Comparison of ENCODE assay signal across 10 cellular contexts in genomic region chr18:76265375-76266225, GRCh38.
A peak's percentile ranks its signal among the peaks of the same experiment; 100 is the strongest.
DNase-seq lines count a peak whose midpoint lies in the region; ATAC-seq and TF ChIP-seq lines count a peak whose summit lies in the region.
"Had no signal": no experiment of that assay in that cellular context is flagged by ENCODE, and none has a peak within 500 bp of the region (broad histone marks: within the 10 kb centered on the region; RNA-seq: fewer than 3 reads in every experiment).

No MANE protein-coding gene starts in this region.

- H3K36me3 ChIP-seq in neuronal stem cell (replicated peaks in 1 of 2; ENCODE audit: control insufficient read depth in 2 of 2, insufficient read depth in 2 of 2, low read length in 2 of 2) (no peaks in the 10 kb centered on the region), urinary bladder (ENCODE audit: insufficient read depth) (no peaks in the 10 kb centered on the region)

- no peak overlapping the region for H3K9ac ChIP-seq in neuronal stem cell (ENCODE audit: low read depth, low read length, poor library complexity)

- H3K27me3 ChIP-seq in neuronal stem cell (ENCODE audit: control insufficient read depth in 3 of 3, insufficient read depth in 3 of 3, low read depth in 1 of 3, low read length in 3 of 3): no peaks in the 10 kb centered on the region

- peak overlapping the region; percentile 40 for H2AFZ ChIP-seq in neuronal stem cell (ENCODE audit: low read length)

- H3K4me2 ChIP-seq in neuronal stem cell (ENCODE audit: insufficient read depth, low read length, poor library complexity, severe bottlenecking): no peak overlapping the region

- H4K91ac ChIP-seq in neuronal stem cell (ENCODE audit: low read depth, low read length, poor library complexity): no peak overlapping the region

- DNase-seq in activated T-cell treated with anti-CD3 and anti-CD28 coated beads, Interleukin-2, amount 50 U/mL, for 72 hours: no peak
- DNase-seq in activated T-cell treated with anti-CD3 and anti-CD28 coated beads, Interleukin-2, amount 50 U/mL, for 1 hour: no peak
- DNase-seq in foreskin fibroblast (peak; percentile 30 to 74), neuronal stem cell (ENCODE audit: low spot score) (no peak), NCI-H2227 treated with DMSO at 0.1 percent for 48 hours (lab: John Stamatoyannopoulos, UW) (no peak)
- DNase-seq: activated CD4-positive, alpha-beta T cell treated with anti-CD3 and anti-CD28 coated beads, Interleukin-2, amount 50 U/mL, for 1 hour; NCI-H1105 had no signal

- H2BK12ac ChIP-seq in neuronal stem cell (ENCODE audit: low read length): no peak overlapping the region

- no peaks in the 10 kb centered on the region for H3K9me3 ChIP-seq in neuronal stem cell (replicated peaks in 1 of 2; ENCODE audit: control insufficient read depth in 2 of 2, insufficient read depth in 1 of 2, low read depth in 1 of 2, low read length in 2 of 2)

- H3K27me3 Mint-ChIP-seq in activated T-cell treated with anti-CD3 and anti-CD28 coated beads, Interleukin-2, amount 50 U/mL, for 72 hours (ENCODE audit: low read depth): peaks cover 10% of the 10 kb centered on the region

- H3K14ac ChIP-seq in neuronal stem cell (ENCODE audit: low read length): no peak overlapping the region

- no peaks in the 10 kb centered on the region for H3K9me3 Mint-ChIP-seq in activated T-cell treated with anti-CD3 and anti-CD28 coated beads, Interleukin-2, amount 50 U/mL, for 72 hours

- peak overlapping the region; percentile 3 for H3K18ac ChIP-seq in neuronal stem cell (ENCODE audit: low read length)

- H3K4me1 ChIP-seq in neuronal stem cell (ENCODE audit: control insufficient read depth in 2 of 2, insufficient read depth in 1 of 2, low read depth in 1 of 2, low read length in 2 of 2) (peaks cover 30 to 32% of the 10 kb centered on the region in 2 donors), urinary bladder (ENCODE audit: insufficient read depth) (no peaks in the 10 kb centered on the region)

- no peak overlapping the region for H3K4ac ChIP-seq in neuronal stem cell (ENCODE audit: low read length)

- ATAC-seq in activated T-cell treated with anti-CD3 and anti-CD28 coated beads, Interleukin-2, amount 50 U/mL, for 72 hours (replicated peaks in 1 of 2): no peak
- ATAC-seq in HG03521 (IDR thresholded peaks at IDR 0.05; ENCODE audit: unreplicated experiment): no peak
- no peak for ATAC-seq in HG03039 (IDR thresholded peaks at IDR 0.05; ENCODE audit: unreplicated experiment)

- no peak for TF ChIP-seq CTCF in foreskin fibroblast (IDR thresholded peaks at IDR 0.05; ENCODE audit: low read depth, low read length)

- no peak overlapping the region for H2AK5ac ChIP-seq in neuronal stem cell (ENCODE audit: low read depth, low read length)

- peak overlapping the region; percentile 13 to 44 for H3K4me3 Mint-ChIP-seq in activated T-cell treated with anti-CD3 and anti-CD28 coated beads, Interleukin-2, amount 50 U/mL, for 72 hours

- no peak overlapping the region for H2BK5ac ChIP-seq in neuronal stem cell (ENCODE audit: low read length)

- H4K8ac ChIP-seq in neuronal stem cell (ENCODE audit: low read depth, low read length): no peak overlapping the region

- no CpG with 5 or more reads among the region's 10 CpGs for WGBS in neuronal stem cell (ENCODE audit: extremely low coverage in 2 of 2, insufficient read length in 2 of 2, insufficient replicate concordance in 1 of 2), 2 donors
- 21% methylated on average over 10 of the region's 10 CpGs for WGBS in urinary bladder

- H3K79me1 ChIP-seq in neuronal stem cell (ENCODE audit: low read depth, low read length): no peaks in the 10 kb centered on the region

- H3K4me3 ChIP-seq in foreskin fibroblast (ENCODE audit: low read depth in 1 of 2, low read length in 2 of 2) (peak overlapping the region; percentile 9 to 27), neuronal stem cell (ENCODE audit: low read length in 2 of 2) (no peak overlapping the region), urinary bladder (ENCODE audit: low read depth, low read length) (no peak overlapping the region)

- H3K27ac ChIP-seq in neuronal stem cell (replicated peaks; ENCODE audit: low read length): no peak overlapping the region
- peak overlapping the region; percentile 80 for H3K27ac ChIP-seq in urinary bladder (ENCODE audit: low read depth)

- H3K4me1 Mint-ChIP-seq in activated T-cell treated with anti-CD3 and anti-CD28 coated beads, Interleukin-2, amount 50 U/mL, for 72 hours (ENCODE audit: low read depth): no peaks in the 10 kb centered on the region

- no peak overlapping the region for H2BK120ac ChIP-seq in neuronal stem cell (ENCODE audit: low read depth, low read length)

- H3K36me3 Mint-ChIP-seq in activated T-cell treated with anti-CD3 and anti-CD28 coated beads, Interleukin-2, amount 50 U/mL, for 72 hours (ENCODE audit: insufficient read depth in 2 of 2): no peaks in the 10 kb centered on the region

- no peak overlapping the region for H3K23ac ChIP-seq in neuronal stem cell (ENCODE audit: low read depth, low read length, poor library complexity)

- H3K27ac Mint-ChIP-seq in activated T-cell treated with anti-CD3 and anti-CD28 coated beads, Interleukin-2, amount 50 U/mL, for 72 hours: no peak overlapping the region

- H2BK15ac ChIP-seq in neuronal stem cell (ENCODE audit: low read length): no peak overlapping the region

Comparison
In these comparisons a context has a peak if more than half of its experiments do, and no peak if none do; other contexts are left out.
1. DNase-seq: peak in foreskin fibroblast (2 of 2); none in activated T-cell treated with anti-CD3 and anti-CD28 coated beads, Interleukin-2, amount 50 U/mL, for 72 hours (0 of 2), activated T-cell treated with anti-CD3 and anti-CD28 coated beads, Interleukin-2, amount 50 U/mL, for 1 hour (single experiment), neuronal stem cell (single experiment) and NCI-H2227 treated with DMSO at 0.1 percent for 48 hours (single experiment).
2. H3K4me3 ChIP-seq: peak in foreskin fibroblast (2 of 2); none in neuronal stem cell (0 of 2) and urinary bladder (single experiment).